8 cellular contexts compared by ENCODE assay signal in the genomic region with DNA sequence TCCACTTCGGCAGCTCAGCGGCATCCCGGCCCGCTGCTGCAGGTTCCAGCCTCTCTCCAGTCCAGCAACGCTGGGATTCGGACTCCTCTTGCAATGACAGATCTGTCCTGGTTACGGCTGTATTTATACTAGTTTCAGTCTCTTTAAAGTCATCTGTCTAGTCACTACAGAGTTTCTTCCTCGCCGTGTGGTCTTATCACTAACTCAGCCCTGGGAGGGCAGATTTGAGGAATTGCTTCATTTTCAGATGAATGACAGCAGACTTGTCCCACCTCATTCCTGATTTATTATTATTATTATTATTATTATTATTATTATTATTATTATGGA. TPM values are rescaled to one million over a fixed set of nuclear protein-coding genes. Genes with fewer than 3 reads are reported as not detected.
A peak's percentile ranks its signal among the peaks of the same experiment; 100 is the strongest.
DNase-seq lines count a peak whose midpoint lies in the region; ATAC-seq and TF ChIP-seq lines count a peak whose summit lies in the region.

No MANE protein-coding gene starts in this region.

- intact Hi-C loops in sigmoid colon (cut with DNase I): loop anchor here (5.0 to 10.0 kb wide), 3 partner anchors 65 to 538 kb away; partner anchors contain the start of gene ATAD2B

- H3K4me1 ChIP-seq in SJCRH30 (peaks cover 28% of the 10 kb centered on the region), sigmoid colon (peaks cover 0 to 24% (median 14%) of the 10 kb centered on the region in 4 donors)

- no peak for TF ChIP-seq EP300 in sigmoid colon (IDR thresholded peaks at IDR 0.05)

- no peaks in the 10 kb centered on the region for H3K27me3 ChIP-seq in SJCRH30
- H3K27me3 ChIP-seq in sigmoid colon: no peaks in the 10 kb centered on the region

- H3K36me3 ChIP-seq in SJCRH30: peaks cover 16% of the 10 kb centered on the region; the same call in 1 of the 2 replicates
- no peaks in the 10 kb centered on the region for H3K36me3 ChIP-seq in sigmoid colon

- DNase-seq in SJCRH30 (peak in 1 of 2 experiments; percentile 66), fibroblast of pulmonary artery (ENCODE audit: low read depth) (no peak), sigmoid colon (no peak), NCI-H510A (lab: John Stamatoyannopoulos, UW) (no peak), COLO668 (lab: John Stamatoyannopoulos, UW; ENCODE audit: unreplicated experiment) (no peak), SHP77 (lab: John Stamatoyannopoulos, UW) (no peak), NCI-H2107 (lab: John Stamatoyannopoulos, UW) (no peak)

- peak overlapping the region; percentile 93 for H3K4me3 ChIP-seq in SJCRH30
- H3K4me3 ChIP-seq in fibroblast of pulmonary artery (replicated peaks; ENCODE audit: low read depth, low read length): peak overlapping the region; percentile 66
- peak overlapping the region; percentile 75 to 94 (median 88) for H3K4me3 ChIP-seq in sigmoid colon

- H3K27ac ChIP-seq in SJCRH30: no peak overlapping the region
- peak overlapping the region; percentile 91 to 98 (median 96) for H3K27ac ChIP-seq in sigmoid colon

- TF ChIP-seq CTCF in fibroblast of pulmonary artery (IDR thresholded peaks at IDR 0.05; ENCODE audit: low read length, missing control alignments) (no peak), sigmoid colon (IDR thresholded peaks at IDR 0.05) (no peak)

- H3K9me3 ChIP-seq in SJCRH30 (replicated peaks) (no peaks in the 10 kb centered on the region), sigmoid colon (no peaks in the 10 kb centered on the region)

- TF ChIP-seq POLR2A in sigmoid colon (IDR thresholded peaks at IDR 0.05): peak in 1 of 2 donors; percentile 2

- 2 to 5% methylated on average over 9 of the region's 9 CpGs for WGBS in sigmoid colon, 2 donors

- peak; percentile 3 for ATAC-seq in GM18511 (IDR thresholded peaks at IDR 0.05; ENCODE audit: unreplicated experiment)

RNA-seq across cellular contexts. Expression of gene KLHL29, which starts 2.2 kb away (rescaled TPM):
- total RNA-seq in SJCRH30 (2014; rRNA removed; shearing (Covaris generic)): 30.8 and 34.1 TPM in 2 replicates
- total RNA-seq in sigmoid colon: 10 to 100 TPM in 2 of 4 donors, 1 to 10 TPM in 2; 6.3 to 25.5 (median 13.9) TPM
- 1 to 10 TPM in 1 of 3 donors, under 1 TPM in 2; 0.46 to 3.8 (median 0.60) TPM for polyA plus RNA-seq in sigmoid colon
